ENCODE assay signal across 21 cellular contexts in genomic region chr7:80496586-80496985, GRCh38. TPM values are rescaled to one million over a fixed set of nuclear protein-coding genes. Genes with fewer than 3 reads are reported as not detected.
DNase-seq lines count a peak whose midpoint lies in the region; ATAC-seq and TF ChIP-seq lines count a peak whose summit lies in the region.
"Had no signal": no experiment of that assay in that cellular context is flagged by ENCODE, and none has a peak within 500 bp of the region (broad histone marks: within the 10 kb centered on the region; RNA-seq: fewer than 3 reads in every experiment).

No MANE protein-coding gene starts in this region.

- no peaks in the 10 kb centered on the region; the same call in 1 of the 2 replicates for H3K79me2 ChIP-seq in SK-N-SH (ENCODE audit: insufficient read depth)

- DNase-seq in SK-N-SH = no peak
- peak; percentile 34 for DNase-seq in NCI-H69 (lab: John Stamatoyannopoulos, UW)
- peak; percentile 22 for DNase-seq in fibroblast of mammary gland (ENCODE audit: low read depth)
- no peak for DNase-seq in COR-L47 (lab: John Stamatoyannopoulos, UW)
- no peak for DNase-seq in activated CD4-positive, alpha-beta memory T cell treated with anti-CD3 and anti-CD28 coated beads, Interleukin-2, amount 10 ng/mL, durations not matched to agents 7 days and 5 days
- DNase-seq in NCI-H226 = no peak
- DNase-seq: CD4-positive, alpha-beta memory T cell; DND-41; GF-D8; H9; NCI-H1417 treated with DMSO at 0.1 percent for 48 hours; NCI-H2029; NCI-H510A; NCI-H82; PC-9 had no signal

- H3K27ac Mint-ChIP-seq in stimulated activated memory B cell treated with anti-CD40 and anti-IgM and Interleukin-4, amounts not matched to agents 10 μg/mL and 1 μg/mL and 100 μg/mL, for 72 hours = no peak overlapping the region
- no peak overlapping the region for H3K27ac Mint-ChIP-seq in activated CD4-positive, alpha-beta memory T cell treated with anti-CD3 and anti-CD28 coated beads, Interleukin-2, amount 10 ng/mL, durations not matched to agents 7 days and 5 days
- H3K27ac Mint-ChIP-seq: CD4-positive, alpha-beta memory T cell; H9 had no signal

- peaks cover 32% of the 10 kb centered on the region for H3F3A ChIP-seq in SK-N-SH (replicated peaks; ENCODE audit: insufficient read depth)

- no peak for ATAC-seq in SK-N-SH treated with all-trans-retinoic acid at 6 μM for 48 hours
- ATAC-seq in stimulated activated memory B cell treated with anti-CD40 and anti-IgM and Interleukin-4, amounts not matched to agents 10 μg/mL and 1 μg/mL and 100 μg/mL, for 72 hours = no peak

- peak overlapping the region in 1 of 2 experiments; percentile 3; a peak in 1 of 4 replicates for H3K4me3 ChIP-seq in SK-N-SH (ENCODE audit: low read depth in 2 of 2, low read length in 1 of 2)
- H3K4me3 ChIP-seq in fibroblast of mammary gland (ENCODE audit: control insufficient read depth, low read depth, low read length) = no peak overlapping the region
- H3K4me3 ChIP-seq: PC-9, SJSA1 had no signal

- H3K27me3 ChIP-seq in SK-N-SH (ENCODE audit: insufficient read depth) = no peaks in the 10 kb centered on the region
- H3K27me3 ChIP-seq: SJSA1 had no signal

- POLR2A ChIA-PET in SK-N-SH (lab: Yijun Ruan, JAX) = no interaction called here
- POLR2A ChIA-PET in activated CD4-positive, alpha-beta memory T cell treated with anti-CD3 and anti-CD28 coated beads, Interleukin-2, amount 10 ng/mL, durations not matched to agents 7 days and 5 days (lab: Charles Lee) = no interaction called here

- H4K20me1 ChIP-seq in SK-N-SH (ENCODE audit: insufficient read depth) = no peaks in the 10 kb centered on the region

- no peaks in the 10 kb centered on the region for H3K36me3 Mint-ChIP-seq in stimulated activated memory B cell treated with anti-CD40 and anti-IgM and Interleukin-4, amounts not matched to agents 10 μg/mL and 1 μg/mL and 100 μg/mL, for 72 hours
- no peaks in the 10 kb centered on the region for H3K36me3 Mint-ChIP-seq in activated CD4-positive, alpha-beta memory T cell treated with anti-CD3 and anti-CD28 coated beads, Interleukin-2, amount 10 ng/mL, durations not matched to agents 7 days and 5 days (ENCODE audit: low read depth)
- H3K36me3 Mint-ChIP-seq: CD4-positive, alpha-beta memory T cell had no signal

- TF ChIP-seq CTCF in SK-N-SH (IDR thresholded peaks at IDR 0.05) (no peak), fibroblast of mammary gland (conservative IDR thresholded peaks at IDR 0.05; ENCODE audit: control insufficient read depth, insufficient read depth, low read depth, low read length) (no peak)

- H3K4me1 ChIP-seq in SK-N-SH (ENCODE audit: control insufficient read depth in 1 of 2, insufficient read depth in 2 of 2, low read depth in 1 of 2, low read length in 1 of 2) = peaks cover 2 to 11% of the 10 kb centered on the region in 2 experiments; a peak in 2 of 4 replicates

- CTCF ChIA-PET in SK-N-SH (lab: Yijun Ruan, JAX) = interaction anchor here (0.7 kb wide), 1 partner anchor 363 kb away, joined by 3 read pairs; no protein-coding TSS in a partner anchor
- CTCF ChIA-PET in activated CD4-positive, alpha-beta memory T cell treated with anti-CD3 and anti-CD28 coated beads, Interleukin-2, amount 10 ng/mL, durations not matched to agents 7 days and 5 days (lab: Charles Lee) = no interaction called here

- WGBS in SK-N-SH (ENCODE audit: low lambda C conversion rate) = 74% methylated on average over 3 of the region's 3 CpGs

- TF ChIP-seq RAD21 in SK-N-SH (IDR thresholded peaks at IDR 0.05; ENCODE audit: low read length) = no peak

- H3K9me2 ChIP-seq in SK-N-SH = no peaks in the 10 kb centered on the region

- H3K9me3 Mint-ChIP-seq in stimulated activated memory B cell treated with anti-CD40 and anti-IgM and Interleukin-4, amounts not matched to agents 10 μg/mL and 1 μg/mL and 100 μg/mL, for 72 hours = peaks cover 3% of the 10 kb centered on the region
- peaks cover 4% of the 10 kb centered on the region for H3K9me3 Mint-ChIP-seq in activated CD4-positive, alpha-beta memory T cell treated with anti-CD3 and anti-CD28 coated beads, Interleukin-2, amount 10 ng/mL, durations not matched to agents 7 days and 5 days
- H3K9me3 Mint-ChIP-seq: H9 had no signal

- H3K36me3 ChIP-seq in SK-N-SH (replicated peaks in 1 of 2; ENCODE audit: control insufficient read depth in 1 of 2, insufficient read depth in 2 of 2, low read length in 1 of 2) = no peaks in the 10 kb centered on the region
- H3K36me3 ChIP-seq: SJSA1 had no signal

- H3K27me3 Mint-ChIP-seq in stimulated activated memory B cell treated with anti-CD40 and anti-IgM and Interleukin-4, amounts not matched to agents 10 μg/mL and 1 μg/mL and 100 μg/mL, for 72 hours = no peaks in the 10 kb centered on the region
- H3K27me3 Mint-ChIP-seq in activated CD4-positive, alpha-beta memory T cell treated with anti-CD3 and anti-CD28 coated beads, Interleukin-2, amount 10 ng/mL, durations not matched to agents 7 days and 5 days = no peaks in the 10 kb centered on the region
- H3K27me3 Mint-ChIP-seq: CD4-positive, alpha-beta memory T cell had no signal

- no peak overlapping the region for H3K4me3 Mint-ChIP-seq in stimulated activated memory B cell treated with anti-CD40 and anti-IgM and Interleukin-4, amounts not matched to agents 10 μg/mL and 1 μg/mL and 100 μg/mL, for 72 hours
- H3K4me3 Mint-ChIP-seq in activated CD4-positive, alpha-beta memory T cell treated with anti-CD3 and anti-CD28 coated beads, Interleukin-2, amount 10 ng/mL, durations not matched to agents 7 days and 5 days = no peak overlapping the region
- H3K4me3 Mint-ChIP-seq: CD4-positive, alpha-beta memory T cell; H9 had no signal

- no peak overlapping the region for H3K4me2 ChIP-seq in SK-N-SH
- H3K4me2 ChIP-seq: PC-9 had no signal

- TF ChIP-seq EP300 in SK-N-SH (IDR thresholded peaks at IDR 0.05; ENCODE audit: borderline replicate concordance in 1 of 2, low read depth in 1 of 2, low read length in 1 of 2) = no peak

- H2AFZ ChIP-seq in SK-N-SH (ENCODE audit: low read depth) = 0 out of 2 replicates have a peak overlapping the region, but pooled peaks have one; percentile 5
- H2AFZ ChIP-seq: PC-9 had no signal

- H3K9me3 ChIP-seq in SK-N-SH = no peaks in the 10 kb centered on the region
- H3K9me3 ChIP-seq: SJSA1 had no signal

- peak overlapping the region in 1 of 2 experiments; percentile 42; a peak in 2 of 4 replicates for H3K27ac ChIP-seq in SK-N-SH (ENCODE audit: low read depth in 2 of 2, low read length in 1 of 2)
- H3K27ac ChIP-seq: 22Rv1, HL-60, PC-9, SJSA1 had no signal

- no peaks in the 10 kb centered on the region for H3K4me1 Mint-ChIP-seq in stimulated activated memory B cell treated with anti-CD40 and anti-IgM and Interleukin-4, amounts not matched to agents 10 μg/mL and 1 μg/mL and 100 μg/mL, for 72 hours
- no peaks in the 10 kb centered on the region for H3K4me1 Mint-ChIP-seq in activated CD4-positive, alpha-beta memory T cell treated with anti-CD3 and anti-CD28 coated beads, Interleukin-2, amount 10 ng/mL, durations not matched to agents 7 days and 5 days
- H3K4me1 Mint-ChIP-seq: CD4-positive, alpha-beta memory T cell had no signal

- no peak overlapping the region for H3K9ac ChIP-seq in SK-N-SH

TF ChIP-seq in SK-N-SH, 30 proteins besides CTCF, POLR2A, EP300 and RAD21:
- TF ChIP-seq MEF2A (IDR thresholded peaks at IDR 0.05; ENCODE audit: borderline replicate concordance, low read depth) (0 out of 2 replicates have a peak, but pooled peaks have one; percentile 11), GABPA (IDR thresholded peaks at IDR 0.05; ENCODE audit: low read depth) (no peak)

TF ChIP-seq in SK-N-SH treated with all-trans-retinoic acid at 6 μM for 48 hours, 23 proteins besides CTCF, POLR2A, EP300 and RAD21:
- no peak for TF ChIP-seq POU6F1 (CRISPR knock-in tag; IDR thresholded peaks at IDR 0.05; ENCODE audit: borderline replicate concordance, low read depth)

RNA-seq across cellular contexts. Expression of gene GNAT3, which starts 15.3 kb away (rescaled TPM):
- polyA plus RNA-seq in SK-N-SH (2012; rRNA removed) = not detected in 2 replicates
- polyA plus RNA-seq in SK-N-SH (2012; cell fraction: cytosol; rRNA removed) = not detected in 2 replicates
- polyA plus RNA-seq in SK-N-SH (2012; cell fraction: nucleus; rRNA removed) = not detected in 2 replicates
- not detected for total RNA-seq in activated CD4-positive, alpha-beta memory T cell treated with anti-CD3 and anti-CD28 coated beads, Interleukin-2, amount 10 ng/mL, durations not matched to agents 7 days and 5 days
- total RNA-seq: CD4-positive, alpha-beta memory T cell; H9; PC-9; SJSA1 had no signal
- polyA plus RNA-seq: BJ; CD4-positive, alpha-beta memory T cell had no signal

Comparison
In these comparisons a context has a peak if more than half of its experiments do, and no peak if none do; other contexts are left out.
1. DNase-seq: peak in NCI-H69 (single experiment) and fibroblast of mammary gland (single experiment); none in SK-N-SH (single experiment), COR-L47 (single experiment), activated CD4-positive, alpha-beta memory T cell treated with anti-CD3 and anti-CD28 coated beads, Interleukin-2, amount 10 ng/mL, durations not matched to agents 7 days and 5 days (single experiment) and NCI-H226 (single experiment).